In genomic region chr4:143357161-143357845, GRCh38 we compare ENCODE assay signal across 12 cellular contexts. TPM values are rescaled to one million over a fixed set of nuclear protein-coding genes. Genes with fewer than 3 reads are reported as not detected.
DNase-seq lines count a peak whose midpoint lies in the region; ATAC-seq, FAIRE-seq and TF ChIP-seq lines count a peak whose summit lies in the region.
"Had no signal": no experiment of that assay in that cellular context is flagged by ENCODE, and none has a peak within 500 bp of the region (broad histone marks: within the 10 kb centered on the region; RNA-seq: fewer than 3 reads in every experiment).

No MANE protein-coding gene starts in this region.

- peak; percentile 20 to 41 for ATAC-seq in activated T-cell treated with anti-CD3 and anti-CD28 coated beads, Interleukin-2, amount 50 U/mL, for 72 hours (replicated peaks in 1 of 2)
- no peak for ATAC-seq in activated T-cell treated with anti-CD3 and anti-CD28 coated beads, Interleukin-2, amount 50 U/mL, for 4 hours

- H3K79me2 ChIP-seq in keratinocyte (ENCODE audit: control insufficient read depth, insufficient read depth, low read length), result peaks cover 24% of the 10 kb centered on the region

- H3K9me3 Mint-ChIP-seq in activated T-cell treated with anti-CD3 and anti-CD28 coated beads, Interleukin-2, amount 50 U/mL, for 72 hours, result no peaks in the 10 kb centered on the region
- H3K9me3 Mint-ChIP-seq in activated T-cell treated with anti-CD3 and anti-CD28 coated beads, Interleukin-2, amount 50 U/mL, for 4 hours, result no peaks in the 10 kb centered on the region
- H3K9me3 Mint-ChIP-seq: HFFc6 had no signal

- H3K4me1 Mint-ChIP-seq in activated T-cell treated with anti-CD3 and anti-CD28 coated beads, Interleukin-2, amount 50 U/mL, for 72 hours (ENCODE audit: low read depth), result peaks cover 50% of the 10 kb centered on the region
- H3K4me1 Mint-ChIP-seq in activated T-cell treated with anti-CD3 and anti-CD28 coated beads, Interleukin-2, amount 50 U/mL, for 4 hours (ENCODE audit: low read depth), result peaks cover 19% of the 10 kb centered on the region

- no peaks in the 10 kb centered on the region for H3K36me3 ChIP-seq in SK-N-MC (ENCODE audit: insufficient read depth, low read length)
- H3K36me3 ChIP-seq in keratinocyte (ENCODE audit: control insufficient read depth in 2 of 2, extremely low read depth in 1 of 2, insufficient read depth in 2 of 2, low read length in 2 of 2), result no peaks in the 10 kb centered on the region
- H3K36me3 ChIP-seq in tibial artery, result no peaks in the 10 kb centered on the region

- peak overlapping the region; percentile 59 for H3K27ac Mint-ChIP-seq in activated T-cell treated with anti-CD3 and anti-CD28 coated beads, Interleukin-2, amount 50 U/mL, for 72 hours
- H3K27ac Mint-ChIP-seq: HFFc6 had no signal

- H3K9ac ChIP-seq in SK-N-MC (ENCODE audit: insufficient read length), result no peak overlapping the region
- H3K9ac ChIP-seq in keratinocyte (ENCODE audit: control insufficient read depth, extremely low read depth, insufficient read depth, low read length), result peak overlapping the region; percentile 50

- peak; percentile 12 to 28 for DNase-seq in activated T-cell treated with anti-CD3 and anti-CD28 coated beads, Interleukin-2, amount 50 U/mL, for 72 hours
- no peak for DNase-seq in activated T-cell treated with anti-CD3 and anti-CD28 coated beads, Interleukin-2, amount 50 U/mL, for 4 hours
- DNase-seq in SK-N-MC (ENCODE audit: low read depth, low spot score), result peak; percentile 77
- peak; percentile 61 for DNase-seq in keratinocyte (ENCODE audit: low read depth, low spot score)
- DNase-seq in tibial artery, result no peak
- no peak for DNase-seq in T-helper 1 cell
- no peak for DNase-seq in superior temporal gyrus (ENCODE audit: extremely low spot score)
- DNase-seq in COR-L47 (lab: John Stamatoyannopoulos, UW), result no peak
- DNase-seq: glutamatergic neuron, HFFc6 had no signal

- H3K27ac ChIP-seq in SK-N-MC (no peak overlapping the region), keratinocyte (ENCODE audit: control insufficient read depth, insufficient read depth, low read length) (peak overlapping the region; percentile 88), tibial artery (peak overlapping the region; percentile 68 to 70)

- H4K20me1 ChIP-seq in keratinocyte (ENCODE audit: control insufficient read depth, extremely low read depth, insufficient read depth, low read length), result no peaks in the 10 kb centered on the region

- no peaks in the 10 kb centered on the region for H3K36me3 Mint-ChIP-seq in activated T-cell treated with anti-CD3 and anti-CD28 coated beads, Interleukin-2, amount 50 U/mL, for 72 hours (ENCODE audit: insufficient read depth in 2 of 2)
- no peaks in the 10 kb centered on the region for H3K36me3 Mint-ChIP-seq in activated T-cell treated with anti-CD3 and anti-CD28 coated beads, Interleukin-2, amount 50 U/mL, for 4 hours (ENCODE audit: insufficient read depth)

- H3K9me3 ChIP-seq in SK-N-MC (ENCODE audit: low read depth, low read length) (no peaks in the 10 kb centered on the region), keratinocyte (ENCODE audit: control insufficient read depth, low read depth, low read length) (no peaks in the 10 kb centered on the region), tibial artery (no peaks in the 10 kb centered on the region)

- H3K4me3 ChIP-seq in SK-N-MC (no peak overlapping the region), keratinocyte (ENCODE audit: control insufficient read depth in 2 of 3, extremely low read depth in 1 of 3, insufficient read depth in 2 of 3, low read depth in 1 of 3, low read length in 3 of 3) (no peak overlapping the region), tibial artery (no peak overlapping the region)

- no peak overlapping the region for H2AFZ ChIP-seq in keratinocyte (ENCODE audit: control insufficient read depth, low read length)

- peak overlapping the region in 1 of 2 donors; percentile 16 for H3K4me3 Mint-ChIP-seq in activated T-cell treated with anti-CD3 and anti-CD28 coated beads, Interleukin-2, amount 50 U/mL, for 72 hours
- no peak overlapping the region for H3K4me3 Mint-ChIP-seq in activated T-cell treated with anti-CD3 and anti-CD28 coated beads, Interleukin-2, amount 50 U/mL, for 4 hours
- H3K4me3 Mint-ChIP-seq: HFFc6 had no signal

- H3K9me1 ChIP-seq in keratinocyte (ENCODE audit: control insufficient read depth, extremely low read depth, insufficient read depth, low read length), result no peaks in the 10 kb centered on the region

- TF ChIP-seq CTCF in keratinocyte (optimal IDR thresholded peaks at IDR 0.05 in 1 of 3, IDR thresholded peaks at IDR 0.05 in 1 of 3, conservative IDR thresholded peaks at IDR 0.05 in 1 of 3; ENCODE audit: extremely low read depth in 1 of 3, insufficient read depth in 2 of 3, low read length in 3 of 3), result no peak
- TF ChIP-seq CTCF in tibial artery (IDR thresholded peaks at IDR 0.05), result no peak

- intact Hi-C loops in tibial artery (cut with DNase I; ENCODE audit: low total_unique reads), result no loop called here

- H3K27me3 ChIP-seq in keratinocyte (ENCODE audit: control insufficient read depth, extremely low read depth, insufficient read depth, low read length) (no peaks in the 10 kb centered on the region), tibial artery (no peaks in the 10 kb centered on the region)

- H3K4me2 ChIP-seq in keratinocyte (ENCODE audit: control insufficient read depth, extremely low read depth, insufficient read depth, low read depth, low read length), result peak overlapping the region; percentile 79

- FAIRE-seq in keratinocyte (lab: Jason Lieb, UNC), result peak; percentile 84
- FAIRE-seq: A204.1, HTR-8/SVneo had no signal

- H3K27me3 Mint-ChIP-seq in activated T-cell treated with anti-CD3 and anti-CD28 coated beads, Interleukin-2, amount 50 U/mL, for 72 hours (ENCODE audit: low read depth), result peaks cover 8% of the 10 kb centered on the region
- peaks cover 3% of the 10 kb centered on the region for H3K27me3 Mint-ChIP-seq in activated T-cell treated with anti-CD3 and anti-CD28 coated beads, Interleukin-2, amount 50 U/mL, for 4 hours (ENCODE audit: low read depth)

- dilution Hi-C loops in keratinocyte (cut with MboI; ENCODE audit: extremely low pct_ligation_motif_present, low sequenced_read_pairs), result no loop called here

- H3K4me1 ChIP-seq in keratinocyte (ENCODE audit: control insufficient read depth, extremely low read depth, insufficient read depth, low read length) (peaks cover 74% of the 10 kb centered on the region), tibial artery (peaks cover 0 to 100% (median 68%) of the 10 kb centered on the region in 4 donors)

RNA-seq across cellular contexts. Expression of gene GAB1, which starts 20.6 kb away (rescaled TPM):
- 1 to 10 TPM; 1.5 to 1.6 TPM for total RNA-seq in activated T-cell treated with anti-CD3 and anti-CD28 coated beads, Interleukin-2, amount 50 U/mL, for 72 hours
- total RNA-seq in activated T-cell treated with anti-CD3 and anti-CD28 coated beads, Interleukin-2, amount 50 U/mL, for 4 hours, result under 1 TPM; 0.30 to 0.95 (median 0.61) TPM
- polyA plus RNA-seq in keratinocyte, result 10.0 to 11.0 TPM (median 10.1 TPM) in 3 replicates
- 25.5 TPM for polyA plus RNA-seq in keratinocyte (2011; ENCODE audit: low read depth)
- polyA plus RNA-seq in keratinocyte (2011; cell fraction: cytosol; rRNA removed), result 4.4 and 9.5 TPM in 2 replicates
- 17.9 and 22.6 TPM in 2 replicates for polyA plus RNA-seq in keratinocyte (2011; cell fraction: nucleus; rRNA removed)
- polyA plus RNA-seq in keratinocyte (2012; ENCODE audit: low replicate concordance), result 5.8 and 13.5 TPM in 2 replicates
- polyA minus RNA-seq in keratinocyte, result 8.4 to 28.2 TPM (median 17.5 TPM) in 3 replicates
- polyA minus RNA-seq in keratinocyte (2011; cell fraction: cytosol; rRNA and poly(A)+ RNA removed), result 9.4 TPM
- 21.0 and 38.9 TPM in 2 replicates for polyA minus RNA-seq in keratinocyte (2011; cell fraction: nucleus; rRNA and poly(A)+ RNA removed)

Comparison
In these comparisons a context has a peak if more than half of its experiments do, and no peak if none do; other contexts are left out.
1. ATAC-seq: peak in activated T-cell treated with anti-CD3 and anti-CD28 coated beads, Interleukin-2, amount 50 U/mL, for 72 hours (2 of 2); none in activated T-cell treated with anti-CD3 and anti-CD28 coated beads, Interleukin-2, amount 50 U/mL, for 4 hours (0 of 2).
2. DNase-seq: peak in activated T-cell treated with anti-CD3 and anti-CD28 coated beads, Interleukin-2, amount 50 U/mL, for 72 hours (2 of 2), SK-N-MC (single experiment) and keratinocyte (single experiment); none in activated T-cell treated with anti-CD3 and anti-CD28 coated beads, Interleukin-2, amount 50 U/mL, for 4 hours (single experiment), tibial artery (0 of 2), T-helper 1 cell (0 of 5), superior temporal gyrus (single experiment) and COR-L47 (single experiment).